In the genomic region with DNA sequence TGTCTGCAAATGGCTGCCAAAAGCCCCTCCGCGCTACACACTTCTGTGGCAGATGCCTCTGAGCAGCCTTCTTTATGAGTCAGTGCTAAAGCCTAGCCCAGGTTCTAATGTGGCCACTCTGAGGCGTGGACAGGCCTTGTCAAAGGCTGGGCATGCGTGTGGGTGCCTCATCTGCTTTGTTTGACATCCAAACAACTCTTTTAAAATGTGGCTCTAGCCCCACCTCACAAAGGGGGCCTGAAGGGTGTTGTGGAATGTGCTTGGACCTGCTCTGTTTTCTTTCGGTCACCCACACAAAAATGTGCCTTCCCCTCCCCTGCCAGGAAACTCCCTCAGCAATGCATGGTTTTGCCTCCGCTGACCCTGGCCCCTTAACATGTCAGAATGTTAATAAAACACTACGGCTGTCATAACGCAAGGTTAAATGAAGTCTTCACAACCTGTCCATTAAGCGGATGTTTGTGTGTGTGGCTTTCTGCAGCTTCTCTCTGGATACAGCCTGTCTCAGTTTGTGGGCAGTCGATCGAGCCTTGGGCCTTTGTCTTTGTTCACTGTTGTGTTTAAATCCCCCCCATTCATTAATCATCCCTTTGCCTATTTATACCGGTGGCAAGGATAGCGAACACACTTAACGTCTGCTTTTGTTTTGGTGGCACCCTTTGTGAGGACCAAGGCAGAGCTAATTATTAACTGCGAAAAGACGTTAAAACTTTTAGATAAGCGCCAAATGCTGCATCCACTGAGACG, we compare ENCODE assay signal across 1 cellular context.
TF ChIP-seq lines count a peak whose summit lies in the region.

No MANE protein-coding gene starts in this region.

TF ChIP-seq in HepG2, 621 proteins besides CTCF, POLR2A, EP300 and RAD21 (continued from another document and continues in another):
- TF ChIP-seq, protein P1, sequence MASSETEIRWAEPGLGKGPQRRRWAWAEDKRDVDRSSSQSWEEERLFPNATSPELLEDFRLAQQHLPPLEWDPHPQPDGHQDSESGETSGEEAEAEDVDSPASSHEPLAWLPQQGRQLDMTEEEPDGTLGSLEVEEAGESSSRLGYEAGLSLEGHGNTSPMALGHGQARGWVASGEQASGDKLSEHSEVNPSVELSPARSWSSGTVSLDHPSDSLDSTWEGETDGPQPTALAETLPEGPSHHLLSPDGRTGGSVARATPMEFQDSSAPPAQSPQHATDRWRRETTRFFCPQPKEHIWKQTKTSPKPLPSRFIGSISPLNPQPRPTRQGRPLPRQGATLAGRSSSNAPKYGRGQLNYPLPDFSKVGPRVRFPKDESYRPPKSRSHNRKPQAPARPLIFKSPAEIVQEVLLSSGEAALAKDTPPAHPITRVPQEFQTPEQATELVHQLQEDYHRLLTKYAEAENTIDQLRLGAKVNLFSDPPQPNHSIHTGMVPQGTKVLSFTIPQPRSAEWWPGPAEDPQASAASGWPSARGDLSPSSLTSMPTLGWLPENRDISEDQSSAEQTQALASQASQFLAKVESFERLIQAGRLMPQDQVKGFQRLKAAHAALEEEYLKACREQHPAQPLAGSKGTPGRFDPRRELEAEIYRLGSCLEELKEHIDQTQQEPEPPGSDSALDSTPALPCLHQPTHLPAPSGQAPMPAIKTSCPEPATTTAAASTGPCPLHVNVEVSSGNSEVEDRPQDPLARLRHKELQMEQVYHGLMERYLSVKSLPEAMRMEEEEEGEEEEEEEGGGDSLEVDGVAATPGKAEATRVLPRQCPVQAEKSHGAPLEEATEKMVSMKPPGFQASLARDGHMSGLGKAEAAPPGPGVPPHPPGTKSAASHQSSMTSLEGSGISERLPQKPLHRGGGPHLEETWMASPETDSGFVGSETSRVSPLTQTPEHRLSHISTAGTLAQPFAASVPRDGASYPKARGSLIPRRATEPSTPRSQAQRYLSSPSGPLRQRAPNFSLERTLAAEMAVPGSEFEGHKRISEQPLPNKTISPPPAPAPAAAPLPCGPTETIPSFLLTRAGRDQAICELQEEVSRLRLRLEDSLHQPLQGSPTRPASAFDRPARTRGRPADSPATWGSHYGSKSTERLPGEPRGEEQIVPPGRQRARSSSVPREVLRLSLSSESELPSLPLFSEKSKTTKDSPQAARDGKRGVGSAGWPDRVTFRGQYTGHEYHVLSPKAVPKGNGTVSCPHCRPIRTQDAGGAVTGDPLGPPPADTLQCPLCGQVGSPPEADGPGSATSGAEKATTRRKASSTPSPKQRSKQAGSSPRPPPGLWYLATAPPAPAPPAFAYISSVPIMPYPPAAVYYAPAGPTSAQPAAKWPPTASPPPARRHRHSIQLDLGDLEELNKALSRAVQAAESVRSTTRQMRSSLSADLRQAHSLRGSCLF (CRISPR knock-in tag; IDR thresholded peaks at IDR 0.05; ENCODE audit: borderline replicate concordance): peak; percentile 40; the same call in 1 of the 2 replicates
- peak; percentile 89 for TF ChIP-seq RARA (CRISPR knock-in tag; IDR thresholded peaks at IDR 0.05)
- no peak for TF ChIP-seq SP140L (CRISPR knock-in tag; IDR thresholded peaks at IDR 0.05; ENCODE audit: borderline replicate concordance)
- no peak for TF ChIP-seq ZNF883 (CRISPR knock-in tag; IDR thresholded peaks at IDR 0.05; ENCODE audit: not compliant biosample characterization)
- TF ChIP-seq, protein P2, sequence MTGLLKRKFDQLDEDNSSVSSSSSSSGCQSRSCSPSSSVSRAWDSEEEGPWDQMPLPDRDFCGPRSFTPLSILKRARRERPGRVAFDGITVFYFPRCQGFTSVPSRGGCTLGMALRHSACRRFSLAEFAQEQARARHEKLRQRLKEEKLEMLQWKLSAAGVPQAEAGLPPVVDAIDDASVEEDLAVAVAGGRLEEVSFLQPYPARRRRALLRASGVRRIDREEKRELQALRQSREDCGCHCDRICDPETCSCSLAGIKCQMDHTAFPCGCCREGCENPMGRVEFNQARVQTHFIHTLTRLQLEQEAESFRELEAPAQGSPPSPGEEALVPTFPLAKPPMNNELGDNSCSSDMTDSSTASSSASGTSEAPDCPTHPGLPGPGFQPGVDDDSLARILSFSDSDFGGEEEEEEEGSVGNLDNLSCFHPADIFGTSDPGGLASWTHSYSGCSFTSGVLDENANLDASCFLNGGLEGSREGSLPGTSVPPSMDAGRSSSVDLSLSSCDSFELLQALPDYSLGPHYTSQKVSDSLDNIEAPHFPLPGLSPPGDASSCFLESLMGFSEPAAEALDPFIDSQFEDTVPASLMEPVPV (CRISPR knock-in tag; IDR thresholded peaks at IDR 0.05): no peak; the same call in none of the 2 replicates
- TF ChIP-seq MTA3 (CRISPR knock-in tag; IDR thresholded peaks at IDR 0.05): no peak
- TF ChIP-seq SMARCE1 (IDR thresholded peaks at IDR 0.05; ENCODE audit: borderline replicate concordance): no peak
- TF ChIP-seq ZNF136 (CRISPR knock-in tag; IDR thresholded peaks at IDR 0.05; ENCODE audit: low read depth): peak; percentile 55; the same call in 1 of the 2 replicates
- TF ChIP-seq, protein P3, sequence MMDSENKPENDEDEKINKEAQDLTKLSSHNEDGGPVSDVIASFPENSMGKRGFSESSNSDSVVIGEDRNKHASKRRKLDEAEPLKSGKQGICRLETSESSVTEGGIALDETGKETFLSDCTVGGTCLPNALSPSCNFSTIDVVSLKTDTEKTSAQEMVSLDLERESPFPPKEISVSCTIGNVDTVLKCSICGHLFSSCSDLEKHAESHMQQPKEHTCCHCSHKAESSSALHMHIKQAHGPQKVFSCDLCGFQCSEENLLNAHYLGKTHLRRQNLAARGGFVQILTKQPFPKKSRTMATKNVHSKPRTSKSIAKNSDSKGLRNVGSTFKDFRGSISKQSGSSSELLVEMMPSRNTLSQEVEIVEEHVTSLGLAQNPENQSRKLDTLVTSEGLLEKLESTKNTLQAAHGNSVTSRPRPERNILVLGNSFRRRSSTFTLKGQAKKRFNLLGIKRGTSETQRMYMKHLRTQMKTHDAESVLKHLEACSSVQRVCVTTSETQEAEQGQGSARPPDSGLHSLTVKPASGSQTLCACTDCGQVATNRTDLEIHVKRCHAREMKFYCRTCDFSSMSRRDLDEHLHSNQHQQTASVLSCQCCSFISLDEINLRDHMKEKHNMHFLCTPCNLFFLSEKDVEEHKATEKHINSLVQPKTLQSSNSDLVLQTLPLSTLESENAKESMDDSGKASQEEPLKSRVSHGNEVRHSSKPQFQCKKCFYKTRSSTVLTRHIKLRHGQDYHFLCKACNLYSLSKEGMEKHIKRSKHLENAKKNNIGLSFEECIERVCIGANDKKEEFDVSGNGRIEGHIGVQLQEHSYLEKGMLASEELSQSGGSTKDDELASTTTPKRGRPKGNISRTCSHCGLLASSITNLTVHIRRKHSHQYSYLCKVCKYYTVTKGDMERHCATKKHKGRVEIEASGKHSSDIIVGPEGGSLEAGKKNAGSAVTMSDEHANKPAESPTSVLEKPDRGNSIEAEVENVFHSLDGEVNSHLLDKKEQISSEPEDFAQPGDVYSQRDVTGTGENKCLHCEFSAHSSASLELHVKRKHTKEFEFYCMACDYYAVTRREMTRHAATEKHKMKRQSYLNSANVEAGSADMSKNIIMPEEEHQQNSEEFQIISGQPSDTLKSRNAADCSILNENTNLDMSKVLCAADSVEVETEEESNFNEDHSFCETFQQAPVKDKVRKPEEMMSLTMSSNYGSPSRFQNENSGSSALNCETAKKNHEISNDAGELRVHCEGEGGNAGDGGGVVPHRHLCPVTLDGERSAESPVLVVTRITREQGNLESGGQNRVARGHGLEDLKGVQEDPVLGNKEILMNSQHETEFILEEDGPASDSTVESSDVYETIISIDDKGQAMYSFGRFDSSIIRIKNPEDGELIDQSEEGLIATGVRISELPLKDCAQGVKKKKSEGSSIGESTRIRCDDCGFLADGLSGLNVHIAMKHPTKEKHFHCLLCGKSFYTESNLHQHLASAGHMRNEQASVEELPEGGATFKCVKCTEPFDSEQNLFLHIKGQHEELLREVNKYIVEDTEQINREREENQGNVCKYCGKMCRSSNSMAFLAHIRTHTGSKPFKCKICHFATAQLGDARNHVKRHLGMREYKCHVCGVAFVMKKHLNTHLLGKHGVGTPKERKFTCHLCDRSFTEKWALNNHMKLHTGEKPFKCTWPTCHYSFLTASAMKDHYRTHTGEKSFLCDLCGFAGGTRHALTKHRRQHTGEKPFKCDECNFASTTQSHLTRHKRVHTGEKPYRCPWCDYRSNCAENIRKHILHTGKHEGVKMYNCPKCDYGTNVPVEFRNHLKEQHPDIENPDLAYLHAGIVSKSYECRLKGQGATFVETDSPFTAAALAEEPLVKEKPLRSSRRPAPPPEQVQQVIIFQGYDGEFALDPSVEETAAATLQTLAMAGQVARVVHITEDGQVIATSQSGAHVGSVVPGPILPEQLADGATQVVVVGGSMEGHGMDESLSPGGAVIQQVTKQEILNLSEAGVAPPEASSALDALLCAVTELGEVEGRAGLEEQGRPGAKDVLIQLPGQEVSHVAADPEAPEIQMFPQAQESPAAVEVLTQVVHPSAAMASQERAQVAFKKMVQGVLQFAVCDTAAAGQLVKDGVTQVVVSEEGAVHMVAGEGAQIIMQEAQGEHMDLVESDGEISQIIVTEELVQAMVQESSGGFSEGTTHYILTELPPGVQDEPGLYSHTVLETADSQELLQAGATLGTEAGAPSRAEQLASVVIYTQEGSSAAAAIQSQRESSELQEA (CRISPR knock-in tag; IDR thresholded peaks at IDR 0.05; ENCODE audit: not compliant biosample characterization): no peak
- TF ChIP-seq ZNF3 (CRISPR knock-in tag; IDR thresholded peaks at IDR 0.05): no peak
- peak; percentile 63; the same call in 1 of the 2 replicates for TF ChIP-seq ZBTB7B (CRISPR knock-in tag; IDR thresholded peaks at IDR 0.05)
- peak; percentile 61; the same call in 1 of the 2 replicates for TF ChIP-seq ELF3 (CRISPR knock-in tag; IDR thresholded peaks at IDR 0.05)
- TF ChIP-seq, protein P4, sequence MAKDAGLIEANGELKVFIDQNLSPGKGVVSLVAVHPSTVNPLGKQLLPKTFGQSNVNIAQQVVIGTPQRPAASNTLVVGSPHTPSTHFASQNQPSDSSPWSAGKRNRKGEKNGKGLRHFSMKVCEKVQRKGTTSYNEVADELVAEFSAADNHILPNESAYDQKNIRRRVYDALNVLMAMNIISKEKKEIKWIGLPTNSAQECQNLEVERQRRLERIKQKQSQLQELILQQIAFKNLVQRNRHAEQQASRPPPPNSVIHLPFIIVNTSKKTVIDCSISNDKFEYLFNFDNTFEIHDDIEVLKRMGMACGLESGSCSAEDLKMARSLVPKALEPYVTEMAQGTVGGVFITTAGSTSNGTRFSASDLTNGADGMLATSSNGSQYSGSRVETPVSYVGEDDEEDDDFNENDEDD (CRISPR knock-in tag; IDR thresholded peaks at IDR 0.05; ENCODE audit: borderline replicate concordance): peak; percentile 47; the same call in 1 of the 2 replicates
- TF ChIP-seq ZNF772 (CRISPR knock-in tag; IDR thresholded peaks at IDR 0.05): peak; percentile 89
- no peak for TF ChIP-seq HOXA9 (CRISPR knock-in tag; IDR thresholded peaks at IDR 0.05; ENCODE audit: borderline replicate concordance)
- no peak for TF ChIP-seq RARG (CRISPR knock-in tag; IDR thresholded peaks at IDR 0.05; ENCODE audit: low read depth)
- no peak for TF ChIP-seq ZNF441 (CRISPR knock-in tag; IDR thresholded peaks at IDR 0.05; ENCODE audit: borderline replicate concordance)
- TF ChIP-seq ZNF616 (CRISPR knock-in tag; IDR thresholded peaks at IDR 0.05; ENCODE audit: low read depth): no peak
- TF ChIP-seq, protein P5, sequence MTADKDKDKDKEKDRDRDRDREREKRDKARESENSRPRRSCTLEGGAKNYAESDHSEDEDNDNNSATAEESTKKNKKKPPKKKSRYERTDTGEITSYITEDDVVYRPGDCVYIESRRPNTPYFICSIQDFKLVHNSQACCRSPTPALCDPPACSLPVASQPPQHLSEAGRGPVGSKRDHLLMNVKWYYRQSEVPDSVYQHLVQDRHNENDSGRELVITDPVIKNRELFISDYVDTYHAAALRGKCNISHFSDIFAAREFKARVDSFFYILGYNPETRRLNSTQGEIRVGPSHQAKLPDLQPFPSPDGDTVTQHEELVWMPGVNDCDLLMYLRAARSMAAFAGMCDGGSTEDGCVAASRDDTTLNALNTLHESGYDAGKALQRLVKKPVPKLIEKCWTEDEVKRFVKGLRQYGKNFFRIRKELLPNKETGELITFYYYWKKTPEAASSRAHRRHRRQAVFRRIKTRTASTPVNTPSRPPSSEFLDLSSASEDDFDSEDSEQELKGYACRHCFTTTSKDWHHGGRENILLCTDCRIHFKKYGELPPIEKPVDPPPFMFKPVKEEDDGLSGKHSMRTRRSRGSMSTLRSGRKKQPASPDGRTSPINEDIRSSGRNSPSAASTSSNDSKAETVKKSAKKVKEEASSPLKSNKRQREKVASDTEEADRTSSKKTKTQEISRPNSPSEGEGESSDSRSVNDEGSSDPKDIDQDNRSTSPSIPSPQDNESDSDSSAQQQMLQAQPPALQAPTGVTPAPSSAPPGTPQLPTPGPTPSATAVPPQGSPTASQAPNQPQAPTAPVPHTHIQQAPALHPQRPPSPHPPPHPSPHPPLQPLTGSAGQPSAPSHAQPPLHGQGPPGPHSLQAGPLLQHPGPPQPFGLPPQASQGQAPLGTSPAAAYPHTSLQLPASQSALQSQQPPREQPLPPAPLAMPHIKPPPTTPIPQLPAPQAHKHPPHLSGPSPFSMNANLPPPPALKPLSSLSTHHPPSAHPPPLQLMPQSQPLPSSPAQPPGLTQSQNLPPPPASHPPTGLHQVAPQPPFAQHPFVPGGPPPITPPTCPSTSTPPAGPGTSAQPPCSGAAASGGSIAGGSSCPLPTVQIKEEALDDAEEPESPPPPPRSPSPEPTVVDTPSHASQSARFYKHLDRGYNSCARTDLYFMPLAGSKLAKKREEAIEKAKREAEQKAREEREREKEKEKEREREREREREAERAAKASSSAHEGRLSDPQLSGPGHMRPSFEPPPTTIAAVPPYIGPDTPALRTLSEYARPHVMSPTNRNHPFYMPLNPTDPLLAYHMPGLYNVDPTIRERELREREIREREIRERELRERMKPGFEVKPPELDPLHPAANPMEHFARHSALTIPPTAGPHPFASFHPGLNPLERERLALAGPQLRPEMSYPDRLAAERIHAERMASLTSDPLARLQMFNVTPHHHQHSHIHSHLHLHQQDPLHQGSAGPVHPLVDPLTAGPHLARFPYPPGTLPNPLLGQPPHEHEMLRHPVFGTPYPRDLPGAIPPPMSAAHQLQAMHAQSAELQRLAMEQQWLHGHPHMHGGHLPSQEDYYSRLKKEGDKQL (CRISPR knock-in tag; IDR thresholded peaks at IDR 0.05; ENCODE audit: low read depth): peak; percentile 75; the same call in 1 of the 2 replicates
- no peak for TF ChIP-seq CHCHD3 (CRISPR knock-in tag; IDR thresholded peaks at IDR 0.05)
- TF ChIP-seq, protein P6, sequence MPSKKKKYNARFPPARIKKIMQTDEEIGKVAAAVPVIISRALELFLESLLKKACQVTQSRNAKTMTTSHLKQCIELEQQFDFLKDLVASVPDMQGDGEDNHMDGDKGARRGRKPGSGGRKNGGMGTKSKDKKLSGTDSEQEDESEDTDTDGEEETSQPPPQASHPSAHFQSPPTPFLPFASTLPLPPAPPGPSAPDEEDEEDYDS (CRISPR knock-in tag; IDR thresholded peaks at IDR 0.05): peak; percentile 92
- peak; percentile 98 for TF ChIP-seq SALL1 (CRISPR knock-in tag; IDR thresholded peaks at IDR 0.05)
- TF ChIP-seq ZNF878 (CRISPR knock-in tag; IDR thresholded peaks at IDR 0.05): peak; percentile 78
- TF ChIP-seq ZSCAN22 (CRISPR knock-in tag; IDR thresholded peaks at IDR 0.05): no peak
- TF ChIP-seq NONO (IDR thresholded peaks at IDR 0.05): no peak
- TF ChIP-seq NONO (CRISPR knock-in tag; conservative IDR thresholded peaks at IDR 0.05): peak; percentile 65
- no peak for TF ChIP-seq ZNF224 (CRISPR knock-in tag; IDR thresholded peaks at IDR 0.05)
- TF ChIP-seq KDM4B (CRISPR knock-in tag; IDR thresholded peaks at IDR 0.05): no peak
